Comparison of ENCODE assay signal across 6 cellular contexts in the genomic region with DNA sequence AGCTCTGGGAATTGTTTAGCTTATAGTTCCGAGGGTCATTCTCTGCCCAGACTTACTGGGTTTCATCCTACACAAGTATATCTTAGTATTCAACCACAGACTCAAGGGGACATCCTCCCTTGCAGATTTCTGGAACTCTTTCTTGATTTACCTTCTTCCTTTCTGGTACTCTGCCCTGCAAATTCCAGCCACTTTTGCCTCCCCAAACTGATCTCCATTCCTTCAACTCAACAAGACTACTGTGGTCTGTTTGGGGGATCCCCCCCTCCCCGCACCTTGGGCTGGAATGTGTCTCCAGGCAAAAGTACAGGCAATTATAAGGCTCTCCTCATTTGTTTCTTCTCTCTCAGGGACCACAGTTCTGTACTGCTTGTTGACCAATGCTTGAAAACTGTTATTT. TPM values are rescaled to one million over a fixed set of nuclear protein-coding genes. Genes with fewer than 3 reads are reported as not detected.
"Had no signal": no experiment of that assay in that cellular context is flagged by ENCODE, and none has a peak within 500 bp of the region (broad histone marks: within the 10 kb centered on the region; RNA-seq: fewer than 3 reads in every experiment).

No MANE protein-coding gene starts in this region.

- H3K4me3 ChIP-seq: GM23338, K562 had no signal

- ATAC-seq: GM23338, K562 had no signal

- DNase-seq: H9, HCEC 1CT, IMR-90 had no signal

- H3K4me3 Mint-ChIP-seq: GM23338, H9 had no signal

- H3K27ac Mint-ChIP-seq: GM23338, H9 had no signal

- H3K4me1 Mint-ChIP-seq: GM23338, H9 had no signal

RNA-seq across cellular contexts. Expression of a gene that starts 13.4 kb away (rescaled TPM):
- total RNA-seq: GM23338, HT-29, IMR-90 had no signal
- polyA plus RNA-seq: IMR-90 had no signal
